In the genomic region with DNA sequence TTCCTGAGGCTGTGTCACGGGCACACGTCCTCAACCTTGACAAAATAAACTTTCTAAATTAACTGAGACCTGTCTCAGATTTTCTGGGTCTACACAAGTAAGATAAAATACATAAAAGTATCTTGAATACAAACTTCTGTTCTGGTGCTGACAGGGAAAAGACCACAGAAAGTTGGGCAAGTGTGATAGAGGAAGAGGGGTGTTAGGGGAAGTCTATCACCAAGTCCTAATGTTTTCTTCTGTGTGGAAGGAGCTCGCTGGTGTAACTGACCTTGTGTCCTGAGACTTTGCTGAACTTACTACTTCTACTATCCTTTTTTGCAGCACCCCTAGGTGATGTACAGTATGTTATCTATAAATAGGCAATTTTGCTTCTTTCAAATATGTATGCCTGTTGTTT, we compare ENCODE assay signal across 22 cellular contexts.
DNase-seq lines count a peak whose midpoint lies in the region; ATAC-seq and TF ChIP-seq lines count a peak whose summit lies in the region.
"Had no signal": no experiment of that assay in that cellular context is flagged by ENCODE, and none has a peak within 500 bp of the region (broad histone marks: within the 10 kb centered on the region; RNA-seq: fewer than 3 reads in every experiment).

No MANE protein-coding gene starts in this region.

- ATAC-seq in HG03045 (IDR thresholded peaks at IDR 0.05; ENCODE audit: unreplicated experiment) = no peak
- no peak for ATAC-seq in psoas muscle
- no peak for ATAC-seq in GM19324 (IDR thresholded peaks at IDR 0.05; ENCODE audit: low FRiP score, unreplicated experiment)

- WGBS in psoas muscle, 3 donors = 88 to 97% (median 91%) methylated on average over 3 of the region's 3 CpGs

- DNase-seq in HT-29 (ENCODE audit: low spot score) = peak; percentile 1
- DNase-seq in NB4 (ENCODE audit: low read depth) = peak; percentile 77
- DNase-seq in SKM-1 treated with dmso at 0.1 percent for 144 hours (lab: John Stamatoyannopoulos, UW; ENCODE audit: unreplicated experiment) = peak; percentile 93
- no peak for DNase-seq in psoas muscle
- DNase-seq in DMS53 treated with DMSO at 0.1 percent for 48 hours (lab: John Stamatoyannopoulos, UW; ENCODE audit: unreplicated experiment) = no peak
- DNase-seq: ACHN; CD4-positive, CD25-positive, alpha-beta regulatory T cell; COR-L47; DMS 273 treated with DMSO at 0.1 percent for 48 hours; GM23248; NCI-H1048; NCI-H1436; NCI-H1930; NCI-H2171; NCI-H446; NCI-H526 treated with DMSO at 0.1 percent for 48 hours; PC-9 had no signal

- intact Hi-C loops in psoas muscle (cut with DNase I) = no loop called here

- no peaks in the 10 kb centered on the region for H3K27me3 ChIP-seq in psoas muscle (ENCODE audit: insufficient read depth in 3 of 3, low read length in 2 of 3)
- H3K27me3 ChIP-seq: SJSA1 had no signal

- H3K27ac ChIP-seq in psoas muscle = no peak overlapping the region
- H3K27ac ChIP-seq: GM23248, PC-9, RWPE1, SJSA1 had no signal

- H3K9me3 ChIP-seq in psoas muscle = no peaks in the 10 kb centered on the region
- H3K9me3 ChIP-seq: HAP-1, SJSA1 had no signal

- no peaks in the 10 kb centered on the region for H3K36me3 ChIP-seq in psoas muscle (ENCODE audit: insufficient read depth in 1 of 2, low read depth in 1 of 2)
- H3K36me3 ChIP-seq: HAP-1, SJSA1 had no signal

- no peak overlapping the region for H3K4me3 ChIP-seq in NB4 (ENCODE audit: low read depth, low read length)
- no peak overlapping the region for H3K4me3 ChIP-seq in psoas muscle
- H3K4me3 ChIP-seq: GM23248, HAP-1, PC-9, SJSA1 had no signal

- no peak for TF ChIP-seq POLR2A in NB4 (IDR thresholded peaks at IDR 0.05; ENCODE audit: extremely low read depth, insufficient read length)

- H3K4me1 ChIP-seq in psoas muscle = peaks cover 6% of the 10 kb centered on the region
- H3K4me1 ChIP-seq: SJSA1 had no signal

- no peak for TF ChIP-seq CTCF in NB4 (IDR thresholded peaks at IDR 0.05; ENCODE audit: low read depth, low read length)
- TF ChIP-seq CTCF in psoas muscle (IDR thresholded peaks at IDR 0.05) = no peak

Comparison
In these comparisons a context has a peak if more than half of its experiments do, and no peak if none do; other contexts are left out.
1. DNase-seq: peak in HT-29 (single experiment), NB4 (single experiment) and SKM-1 treated with dmso at 0.1 percent for 144 hours (single experiment); none in psoas muscle (0 of 2) and DMS53 treated with DMSO at 0.1 percent for 48 hours (single experiment).